ENCODE assay signal across 8 cellular contexts in genomic region chr1:201019321-201019977, GRCh38. TPM values are rescaled to one million over a fixed set of nuclear protein-coding genes. Genes with fewer than 3 reads are reported as not detected.
DNase-seq lines count a peak whose midpoint lies in the region; ATAC-seq lines count a peak whose summit lies in the region.

No MANE protein-coding gene starts in this region.

- DNase-seq in AML-193 (lab: John Stamatoyannopoulos, UW) (peak; percentile 93 to 94), SK-MEL-5 (ENCODE audit: low read depth, low spot score) (peak; percentile 33), kidney tubule cell (ENCODE audit: low spot score) (peak; percentile 85), NCI-H524 treated with DMSO at 0.1 percent for 48 hours (lab: John Stamatoyannopoulos, UW) (no peak)
- DNase-seq in activated naive CD4-positive, alpha-beta T cell treated with anti-CD3 and anti-CD28 coated beads for 36 hours = peak; percentile 97
- DNase-seq in stimulated activated CD8-positive, alpha-beta memory T cell treated with anti-CD3 and anti-CD28 coated beads, Interleukin-2, amount 100 ng/mL, for 1 hour (ENCODE audit: low read depth in 2 of 2) = peak; percentile 79

- CTCF ChIA-PET in activated naive CD4-positive, alpha-beta T cell treated with anti-CD3 and anti-CD28 coated beads for 36 hours (lab: Charles Lee) = interaction anchor here (0.6 to 5.1 kb wide), 18 partner anchors 8 to 397 kb away, joined by 3 to 54 read pairs (median 6); no protein-coding TSS in a partner anchor

- no peaks in the 10 kb centered on the region for H3K9me3 Mint-ChIP-seq in activated naive CD4-positive, alpha-beta T cell treated with anti-CD3 and anti-CD28 coated beads for 36 hours

- intact Hi-C loops in activated naive CD4-positive, alpha-beta T cell treated with anti-CD3 and anti-CD28 coated beads for 36 hours (cut with micrococcal nuclease) = loop anchor here (1.0 to 5.0 kb wide), 9 partner anchors 24 to 935 kb away; partner anchors contain the start of genes CSRP1, KIF14 and TIMM17A

- peaks cover 15% of the 10 kb centered on the region for H3K36me3 Mint-ChIP-seq in activated naive CD4-positive, alpha-beta T cell treated with anti-CD3 and anti-CD28 coated beads for 36 hours (ENCODE audit: low read depth)

- in situ Hi-C loops in SK-MEL-5 (cut with HindIII; ENCODE audit: low pct_unique_long_range_greater_than_20kb, low sequenced_read_pairs) = no loop called here

- H3K27me3 Mint-ChIP-seq in activated naive CD4-positive, alpha-beta T cell treated with anti-CD3 and anti-CD28 coated beads for 36 hours (ENCODE audit: low read depth) = no peaks in the 10 kb centered on the region

- H3K27ac Mint-ChIP-seq in activated naive CD4-positive, alpha-beta T cell treated with anti-CD3 and anti-CD28 coated beads for 36 hours = peak overlapping the region; percentile 100

- peak overlapping the region; percentile 90 for H3K4me3 Mint-ChIP-seq in activated naive CD4-positive, alpha-beta T cell treated with anti-CD3 and anti-CD28 coated beads for 36 hours

- ATAC-seq in GM19395 (IDR thresholded peaks at IDR 0.05; ENCODE audit: unreplicated experiment) (peak; percentile 74), HG03460 (IDR thresholded peaks at IDR 0.05; ENCODE audit: unreplicated experiment) (peak; percentile 51)

- peaks cover 78% of the 10 kb centered on the region for H3K4me1 Mint-ChIP-seq in activated naive CD4-positive, alpha-beta T cell treated with anti-CD3 and anti-CD28 coated beads for 36 hours (ENCODE audit: low read depth)

RNA-seq across cellular contexts. Expression of gene KIF21B, which starts 4.1 kb away (rescaled TPM):
- total RNA-seq in SK-MEL-5 (2014; rRNA removed; shearing (Covaris generic)) = 0.74 and 0.85 TPM in 2 replicates
- polyA plus RNA-seq in SK-MEL-5 (2015; cell fraction: cytosol; rRNA removed) = 1.5 and 1.9 TPM in 2 replicates
- polyA plus RNA-seq in SK-MEL-5 (2015; cell fraction: nucleus; rRNA removed) = 0.87 and 1.6 TPM in 2 replicates
- total RNA-seq in activated naive CD4-positive, alpha-beta T cell treated with anti-CD3 and anti-CD28 coated beads for 36 hours = 10 to 100 TPM; 45.5 to 46.3 TPM

Comparison
In these comparisons a context has a peak if more than half of its experiments do, and no peak if none do; other contexts are left out.
1. RNA of gene KIF21B, which starts 4.1 kb away (total RNA-seq): 45.5 to 46.3 TPM in activated naive CD4-positive, alpha-beta T cell treated with anti-CD3 and anti-CD28 coated beads for 36 hours; 0.74 to 0.85 TPM in SK-MEL-5; every median in the first group is over 10 times any median in the second.